21 cellular contexts compared by ENCODE assay signal in the genomic region with DNA sequence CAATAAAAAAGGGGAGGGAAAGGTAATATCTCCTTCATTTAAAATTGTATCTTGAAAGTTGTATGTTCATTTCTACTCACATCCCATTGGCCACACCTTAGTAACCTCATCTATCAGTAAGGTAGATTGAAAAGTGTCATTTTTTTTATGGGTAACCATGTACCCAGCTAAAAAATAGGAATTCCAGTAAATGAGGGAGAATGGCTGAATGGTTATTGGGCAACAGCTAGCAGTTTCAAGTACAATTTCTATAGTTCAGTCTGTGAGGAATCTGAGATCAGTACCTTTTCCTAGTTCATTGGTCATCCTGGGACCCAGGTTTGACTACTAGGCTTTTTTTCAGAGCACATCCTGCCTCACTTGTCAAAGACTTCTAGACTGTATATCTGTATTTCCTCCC. TPM values are rescaled to one million over a fixed set of nuclear protein-coding genes. Genes with fewer than 3 reads are reported as not detected.
A peak's percentile ranks its signal among the peaks of the same experiment; 100 is the strongest.
DNase-seq lines count a peak whose midpoint lies in the region; ATAC-seq and TF ChIP-seq lines count a peak whose summit lies in the region.
"Had no signal": no experiment of that assay in that cellular context is flagged by ENCODE, and none has a peak within 500 bp of the region (broad histone marks: within the 10 kb centered on the region; RNA-seq: fewer than 3 reads in every experiment).

No MANE protein-coding gene starts in this region.

- no peaks in the 10 kb centered on the region for H3K27me3 Mint-ChIP-seq in activated T-helper 17 cell treated with anti-CD3 and anti-CD28 coated beads, Interleukin-2, amount 50 U/mL, for 72 hours
- H3K27me3 Mint-ChIP-seq: activated T-cell treated with anti-CD3 and anti-CD28 coated beads, Interleukin-2, amount 50 U/mL, for 24 hours; naive B cell had no signal

- H3K27ac ChIP-seq in DOHH2 (ENCODE audit: low read depth, low read length): peak overlapping the region; percentile 96
- H3K27ac ChIP-seq in OCI-LY7 (ENCODE audit: low read depth, low read length, poor library complexity, severe bottlenecking): peak overlapping the region; percentile 39
- H3K27ac ChIP-seq in psoas muscle: peak overlapping the region; percentile 67
- H3K27ac ChIP-seq: C4-2B, cardiac muscle cell, SJSA1 had no signal

- H3F3A ChIP-seq in DOHH2 (ENCODE audit: control insufficient read depth, insufficient read depth): peaks cover 33% of the 10 kb centered on the region

- H3K9me3 ChIP-seq in DOHH2 (ENCODE audit: control insufficient read depth, insufficient read depth, low read length) (no peaks in the 10 kb centered on the region), OCI-LY7 (ENCODE audit: low read length) (no peaks in the 10 kb centered on the region; the same call in 1 of the 2 replicates), psoas muscle (no peaks in the 10 kb centered on the region)
- H3K9me3 ChIP-seq: pancreas, SJSA1 had no signal

- DNase-seq in OCI-LY7 (ENCODE audit: low spot score) (peak; percentile 27), fibroblast of pulmonary artery (ENCODE audit: low read depth) (peak; percentile 21), psoas muscle (no peak), kidney tubule cell (ENCODE audit: low spot score) (no peak), KBM-7 (no peak)
- DNase-seq: activated CD4-positive, alpha-beta T cell treated with anti-CD3 and anti-CD28 coated beads for 4 hours; activated naive CD4-positive, alpha-beta T cell; activated T-cell treated with anti-CD3 and anti-CD28 coated beads, Interleukin-2, amount 50 U/mL, for 24 hours; amygdala; glutamatergic neuron; naive B cell; NCI-H510A treated with DMSO at 0.1 percent for 48 hours; pancreas; right cardiac atrium; stimulated activated naive CD8-positive, alpha-beta T cell treated with anti-CD3 and anti-CD28 coated beads, Interleukin-15, Interleukin-2, amounts not matched to agents 100 U/mL and 50 U/mL, for 24 hours had no signal

- no peaks in the 10 kb centered on the region for H3K9me3 Mint-ChIP-seq in activated T-helper 17 cell treated with anti-CD3 and anti-CD28 coated beads, Interleukin-2, amount 50 U/mL, for 72 hours
- H3K9me3 Mint-ChIP-seq: activated T-cell treated with anti-CD3 and anti-CD28 coated beads, Interleukin-2, amount 50 U/mL, for 24 hours; naive B cell; T-helper 1 cell treated with Interleukin-12 subunit alpha and Interleukin-12 subunit beta and Interleukin-4 antibody, amounts not matched to agents 30 μg/mL and 1 μg/mL, for 36 hours had no signal

- H3K79me2 ChIP-seq in DOHH2 (ENCODE audit: control insufficient read depth, low read length) (peaks cover 98% of the 10 kb centered on the region), OCI-LY7 (ENCODE audit: insufficient read depth, low read depth, low read length) (peaks cover 99% of the 10 kb centered on the region)

- H3K36me3 ChIP-seq in DOHH2 (ENCODE audit: control insufficient read depth, low read length): peaks cover 45% of the 10 kb centered on the region
- H3K36me3 ChIP-seq in OCI-LY7 (ENCODE audit: insufficient read depth, low read length): peaks cover 48% of the 10 kb centered on the region
- H3K36me3 ChIP-seq in psoas muscle (ENCODE audit: insufficient read depth in 1 of 2, low read depth in 1 of 2): no peaks in the 10 kb centered on the region
- H3K36me3 ChIP-seq: cardiac muscle cell, pancreas had no signal

- peaks cover 25% of the 10 kb centered on the region for H3K4me1 Mint-ChIP-seq in activated T-helper 17 cell treated with anti-CD3 and anti-CD28 coated beads, Interleukin-2, amount 50 U/mL, for 72 hours

- no peak overlapping the region for H2AFZ ChIP-seq in OCI-LY7 (ENCODE audit: low read length)

- H4K20me1 ChIP-seq in DOHH2 (ENCODE audit: control insufficient read depth, insufficient read depth, low read depth, low read length) (no peaks in the 10 kb centered on the region), OCI-LY7 (ENCODE audit: insufficient read depth, low read length) (0 out of 2 replicates have a peak, but pooled peaks cover 3% of the 10 kb centered on the region)

- CTCF ChIA-PET in OCI-LY7 (lab: Charles Lee; ENCODE audit: unreplicated experiment): interaction anchor here (0.8 to 1.4 kb wide), 2 partner anchors 13 to 29 kb away, joined by 3 to 6 read pairs; a partner anchor contains a TSS

- no peak overlapping the region for H3K4me3 Mint-ChIP-seq in activated T-helper 17 cell treated with anti-CD3 and anti-CD28 coated beads, Interleukin-2, amount 50 U/mL, for 72 hours
- H3K4me3 Mint-ChIP-seq: activated T-cell treated with anti-CD3 and anti-CD28 coated beads, Interleukin-2, amount 50 U/mL, for 24 hours; T-helper 1 cell treated with Interleukin-12 subunit alpha and Interleukin-12 subunit beta and Interleukin-4 antibody, amounts not matched to agents 30 μg/mL and 1 μg/mL, for 36 hours had no signal

- peak overlapping the region; percentile 67 for H3K4me3 ChIP-seq in DOHH2 (ENCODE audit: low read length)
- no peak overlapping the region for H3K4me3 ChIP-seq in OCI-LY7 (ENCODE audit: low read depth, low read length, poor library complexity, severe bottlenecking)
- no peak overlapping the region for H3K4me3 ChIP-seq in fibroblast of pulmonary artery (replicated peaks; ENCODE audit: low read depth, low read length)
- no peak overlapping the region for H3K4me3 ChIP-seq in psoas muscle
- H3K4me3 ChIP-seq: cardiac muscle cell, pancreas, SJSA1 had no signal

- no peaks in the 10 kb centered on the region for H3K36me3 Mint-ChIP-seq in activated T-helper 17 cell treated with anti-CD3 and anti-CD28 coated beads, Interleukin-2, amount 50 U/mL, for 72 hours (ENCODE audit: low read depth)
- H3K36me3 Mint-ChIP-seq: naive B cell had no signal

- BruUV-seq in OCI-LY7 (replicated peaks; lab: Mats Ljungman, UMichigan): no TSS peak

- no peak overlapping the region for H3K27ac Mint-ChIP-seq in activated T-helper 17 cell treated with anti-CD3 and anti-CD28 coated beads, Interleukin-2, amount 50 U/mL, for 72 hours
- H3K27ac Mint-ChIP-seq: T-helper 1 cell treated with Interleukin-12 subunit alpha and Interleukin-12 subunit beta and Interleukin-4 antibody, amounts not matched to agents 30 μg/mL and 1 μg/mL, for 36 hours had no signal

- intact Hi-C loops in OCI-LY7 (cut with micrococcal nuclease; ENCODE audit: unreplicated experiment): loop anchor here (2.0 kb wide), 1 partner anchor 27 kb away; no protein-coding TSS in a partner anchor
- intact Hi-C loops in psoas muscle (cut with DNase I): no loop called here

- peak overlapping the region; percentile 72 for H3K4me2 ChIP-seq in DOHH2 (ENCODE audit: low read length)
- H3K4me2 ChIP-seq in OCI-LY7 (ENCODE audit: low read length): peak overlapping the region; percentile 42

- in situ Hi-C loops in KBM-7 (cut with MboI; ENCODE audit: low pct_unique_long_range_greater_than_20kb, low sequenced_read_pairs): no loop called here

- no peaks in the 10 kb centered on the region for H3K9me2 ChIP-seq in DOHH2 (replicated peaks; ENCODE audit: control insufficient read depth, low read length)
- no peaks in the 10 kb centered on the region for H3K9me2 ChIP-seq in OCI-LY7 (ENCODE audit: insufficient read depth, low read length)

- POLR2A ChIA-PET in OCI-LY7 (lab: Charles Lee): interaction anchor here (0.7 to 14.6 kb wide), 10 partner anchors 8 to 111 kb away, joined by 3 to 192 read pairs (median 4); no protein-coding TSS in a partner anchor

- ATAC-seq in psoas muscle: peak in 1 of 4 donors; percentile 28
- no peak for ATAC-seq in activated T-helper 17 cell treated with anti-CD3 and anti-CD28 coated beads, Interleukin-2, amount 50 U/mL, for 72 hours (replicated peaks)
- ATAC-seq: stimulated activated naive CD8-positive, alpha-beta T cell treated with anti-CD3 and anti-CD28 coated beads, Interleukin-15, Interleukin-2, amounts not matched to agents 100 U/mL and 50 U/mL, for 24 hours had no signal

- H3K27me3 ChIP-seq in DOHH2 (ENCODE audit: control insufficient read depth, low read length) (no peaks in the 10 kb centered on the region), psoas muscle (ENCODE audit: insufficient read depth in 3 of 3, low read length in 2 of 3) (no peaks in the 10 kb centered on the region)
- H3K27me3 ChIP-seq: cardiac muscle cell, pancreas, SJSA1 had no signal

- H3K4me1 ChIP-seq in DOHH2 (ENCODE audit: control insufficient read depth, low read length): peaks cover 93% of the 10 kb centered on the region
- peaks cover 76% of the 10 kb centered on the region for H3K4me1 ChIP-seq in OCI-LY7 (ENCODE audit: insufficient read depth, low read length, poor library complexity, severe bottlenecking)
- H3K4me1 ChIP-seq in psoas muscle: peaks cover 54% of the 10 kb centered on the region
- H3K4me1 ChIP-seq: SJSA1 had no signal

- TF ChIP-seq CTCF in DOHH2 (IDR thresholded peaks at IDR 0.05; ENCODE audit: low read depth, low read length, poor library complexity, severe bottlenecking): no peak
- no peak for TF ChIP-seq CTCF in OCI-LY7 (conservative IDR thresholded peaks at IDR 0.05; ENCODE audit: low read length)
- TF ChIP-seq CTCF in fibroblast of pulmonary artery (IDR thresholded peaks at IDR 0.05; ENCODE audit: low read length, missing control alignments): no peak
- no peak for TF ChIP-seq CTCF in psoas muscle (IDR thresholded peaks at IDR 0.05)

RNA-seq across cellular contexts. Expression of a gene that starts 28.3 kb away (rescaled TPM):
- total RNA-seq in OCI-LY7 (2014; rRNA removed; shearing (Covaris generic)): 54.0 and 54.8 TPM in 2 replicates
- total RNA-seq in OCI-LY7 (2022) (92.5 and 106 TPM in 2 replicates), psoas muscle (10 to 100 TPM; 24.0 to 38.6 (median 36.6) TPM)
- 10 to 100 TPM in 2 of 3 donors, 1 to 10 TPM in 1; 4.9 to 19.1 (median 10.8) TPM for polyA plus RNA-seq in psoas muscle
- total RNA-seq in activated T-helper 17 cell treated with anti-CD3 and anti-CD28 coated beads, Interleukin-2, amount 50 U/mL, for 72 hours: 10 to 100 TPM; 45.3 to 91.4 TPM

Comparison
In these comparisons a context has a peak if more than half of its experiments do, and no peak if none do; other contexts are left out.
1. H3K27ac ChIP-seq: peak in every context shown above with its lines; median percentile 96 in DOHH2; 67 in psoas muscle; 39 in OCI-LY7.
2. DNase-seq: peak in OCI-LY7 (single experiment) and fibroblast of pulmonary artery (single experiment); none in psoas muscle (0 of 2), kidney tubule cell (single experiment) and KBM-7 (single experiment).